In the genomic region with DNA sequence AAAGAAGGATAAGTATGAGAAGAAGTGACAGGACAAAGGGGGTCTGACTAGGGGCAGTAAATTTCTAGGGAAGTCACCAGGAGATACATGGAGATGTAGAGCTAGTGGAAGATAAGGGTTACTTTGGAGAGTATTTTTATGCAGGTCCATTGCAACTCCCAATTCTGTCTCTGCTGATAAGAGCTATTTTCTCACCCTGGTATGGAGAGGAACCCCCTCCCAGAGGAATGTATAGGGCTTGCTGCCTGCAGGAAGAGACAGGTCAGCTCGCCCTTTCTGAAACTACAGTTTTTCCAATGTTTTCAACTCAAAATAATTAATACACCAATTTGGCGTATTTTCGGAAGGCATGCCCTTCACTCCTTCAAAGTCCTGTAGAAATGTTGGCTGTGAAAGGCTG, we compare ENCODE assay signal across 18 cellular contexts. TPM values are rescaled to one million over a fixed set of nuclear protein-coding genes. Genes with fewer than 3 reads are reported as not detected.
A peak's percentile ranks its signal among the peaks of the same experiment; 100 is the strongest.
DNase-seq lines count a peak whose midpoint lies in the region; ATAC-seq, FAIRE-seq and TF ChIP-seq lines count a peak whose summit lies in the region.
"Had no signal": no experiment of that assay in that cellular context is flagged by ENCODE, and none has a peak within 500 bp of the region (broad histone marks: within the 10 kb centered on the region; RNA-seq: fewer than 3 reads in every experiment).

No MANE protein-coding gene starts in this region.

- 0% methylated on average over 3 of the region's 3 CpGs for WGBS in K562 (ENCODE audit: insufficient coverage, low coverage, missing lambda C conversion rate)

- H3K27me3 ChIP-seq in K562 (ENCODE audit: control insufficient read depth in 2 of 2, insufficient read depth in 2 of 2, low read length in 2 of 2), result peaks cover 2 to 31% of the 10 kb centered on the region in 2 experiments; a peak in 4 of 5 replicates
- peaks cover 11% of the 10 kb centered on the region for H3K27me3 ChIP-seq in CD4-positive, alpha-beta T cell (ENCODE audit: control insufficient read depth, insufficient read depth, low read length)
- H3K27me3 ChIP-seq in Peyer's patch, result no peaks in the 10 kb centered on the region

- H3K9me3 ChIP-seq in HEK293 (ENCODE audit: control insufficient read depth, insufficient read depth, low read depth, low read length), result no peaks in the 10 kb centered on the region
- no peaks in the 10 kb centered on the region for H3K9me3 ChIP-seq in K562 (replicated peaks; ENCODE audit: control insufficient read depth, insufficient read depth, low read depth, low read length)
- no peaks in the 10 kb centered on the region for H3K9me3 ChIP-seq in CD4-positive, alpha-beta T cell (ENCODE audit: control insufficient read depth, low read length)
- H3K9me3 ChIP-seq in Peyer's patch, result no peaks in the 10 kb centered on the region
- H3K9me3 ChIP-seq: HAP-1 had no signal

- ATAC-seq in K562, result no peak
- no peak for ATAC-seq in CD4-positive, alpha-beta T cell (ENCODE audit: poor library complexity)
- ATAC-seq: GM12878 had no signal

- H3K27ac ChIP-seq in HEK293 (ENCODE audit: extremely low read depth, low read depth, low read length) (no peak overlapping the region), K562 (ENCODE audit: extremely low read depth, low read depth, low read length) (no peak overlapping the region), Peyer's patch (no peak overlapping the region)
- no peak overlapping the region for H3K27ac ChIP-seq in CD4-positive, alpha-beta T cell (ENCODE audit: low read depth, low read length)

- intact Hi-C loops in K562 (cut with micrococcal nuclease) (no loop called here), cardiac septum (cut with DNase I) (no loop called here)
- intact Hi-C loops in CD4-positive, alpha-beta T cell (cut with DNase I, micrococcal nuclease), result no loop called here

- H3K36me3 Mint-ChIP-seq in nephron (ENCODE audit: low read depth), result no peaks in the 10 kb centered on the region
- no peaks in the 10 kb centered on the region for H3K36me3 Mint-ChIP-seq in CD4-positive, alpha-beta T cell (ENCODE audit: low read depth)
- H3K36me3 Mint-ChIP-seq: CD4-positive, alpha-beta memory T cell had no signal

- TF ChIP-seq CTCF in HEK293 (tag by site-specific recombination; IDR thresholded peaks at IDR 0.05) (no peak), K562 (IDR thresholded peaks at IDR 0.05 in 2 of 3, conservative IDR thresholded peaks at IDR 0.05 in 1 of 3; ENCODE audit: insufficient read depth in 2 of 3, low read depth in 1 of 3, low read length in 3 of 3) (no peak), nephron (IDR thresholded peaks at IDR 0.05; ENCODE audit: unreplicated experiment in 3 of 3) (no peak), Peyer's patch (IDR thresholded peaks at IDR 0.05) (no peak)
- TF ChIP-seq CTCF in CD4-positive, alpha-beta T cell (IDR thresholded peaks at IDR 0.05), result no peak

- H3K4me2 ChIP-seq in K562 (ENCODE audit: insufficient read depth, low read length), result no peak overlapping the region

- no peaks in the 10 kb centered on the region for H3K9me3 Mint-ChIP-seq in nephron
- H3K9me3 Mint-ChIP-seq in CD4-positive, alpha-beta T cell, result no peaks in the 10 kb centered on the region
- H3K9me3 Mint-ChIP-seq: CD4-positive, alpha-beta memory T cell; HFFc6 had no signal

- CTCF ChIA-PET in HEK293 (lab: Yijun Ruan, JAX) (interaction anchor here (1.1 to 2.0 kb wide), 3 partner anchors 17 to 107 kb away, joined by 3 to 9 read pairs (median 5); no protein-coding TSS in a partner anchor), K562 (lab: Yijun Ruan, JAX; ENCODE audit: low intra/inter-chr PET ratio) (no interaction called here)
- CTCF ChIA-PET in CD4-positive, alpha-beta T cell (lab: Charles Lee), result interaction anchor here (1.3 kb wide), 1 partner anchor 10 kb away, joined by 3 read pairs; no protein-coding TSS in a partner anchor

- peak overlapping the region; percentile 13 to 74 (median 22) for H3K27ac Mint-ChIP-seq in nephron
- H3K27ac Mint-ChIP-seq in CD4-positive, alpha-beta T cell, result no peak overlapping the region
- H3K27ac Mint-ChIP-seq: B cell; CD4-positive, alpha-beta memory T cell; HFFc6 had no signal

- H3K9me1 ChIP-seq in K562 (ENCODE audit: control insufficient read depth, insufficient read depth, low read length), result no peaks in the 10 kb centered on the region

- TF ChIP-seq RAD21 in K562 (CRISPR knock-in tag; conservative IDR thresholded peaks at IDR 0.05 in 1 of 2, IDR thresholded peaks at IDR 0.05 in 1 of 2), result no peak

- no peak for TF ChIP-seq EP300 in K562 (IDR thresholded peaks at IDR 0.05; ENCODE audit: low read length)

- POLR2A ChIA-PET in HEK293 (lab: Yijun Ruan, JAX), result interaction anchor here (0.5 kb wide), 1 partner anchor 136 kb away, joined by 3 read pairs; no protein-coding TSS in a partner anchor
- POLR2A ChIA-PET in K562 (lab: Yijun Ruan, JAX), result interaction anchor here (0.8 kb wide), 1 partner anchor 43 kb away, joined by 3 read pairs; no protein-coding TSS in a partner anchor
- POLR2A ChIA-PET in CD4-positive, alpha-beta T cell (lab: Charles Lee), result no interaction called here

- no peak overlapping the region for H3K9ac ChIP-seq in K562 (ENCODE audit: insufficient read depth in 1 of 2, low read depth in 2 of 2, low read length in 2 of 2)

- H3K4me1 ChIP-seq in HEK293 (ENCODE audit: control insufficient read depth, insufficient read depth, low read length), result no peaks in the 10 kb centered on the region
- H3K4me1 ChIP-seq in K562 (replicated peaks in 1 of 2; ENCODE audit: control insufficient read depth in 2 of 2, insufficient read depth in 2 of 2, low read length in 2 of 2), result no peaks in the 10 kb centered on the region; a peak in 1 of 5 replicates
- H3K4me1 ChIP-seq in Peyer's patch, result no peaks in the 10 kb centered on the region

- no TSS peak for BruUV-seq in K562 (replicated peaks; lab: Mats Ljungman, UMichigan)

- no peak overlapping the region for H3K4me3 Mint-ChIP-seq in nephron
- H3K4me3 Mint-ChIP-seq in CD4-positive, alpha-beta T cell, result no peak overlapping the region
- H3K4me3 Mint-ChIP-seq: B cell; CD4-positive, alpha-beta memory T cell; HFFc6 had no signal

- peak in 1 of 4 experiments; percentile 8 for DNase-seq in K562 (ENCODE audit: extremely low read depth in 1 of 4, low spot score in 3 of 4)
- DNase-seq in cardiac septum (ENCODE audit: low spot score), result peak; percentile 19
- no peak for DNase-seq in NCI-H1092 (lab: John Stamatoyannopoulos, UW)
- DNase-seq in CD4-positive, alpha-beta T cell, result no peak
- DNase-seq in Peyer's patch, result no peak
- DNase-seq: C1 segment of cervical spinal cord; CD4-positive, alpha-beta memory T cell; DMS79; GOT3; HFFc6 had no signal

- H3K4me1 Mint-ChIP-seq in nephron, result peaks cover 11% of the 10 kb centered on the region
- H3K4me1 Mint-ChIP-seq in CD4-positive, alpha-beta T cell (ENCODE audit: low read depth), result no peaks in the 10 kb centered on the region
- H3K4me1 Mint-ChIP-seq: CD4-positive, alpha-beta memory T cell had no signal

- H3K27me3 Mint-ChIP-seq in nephron (ENCODE audit: low read depth), result peaks cover 16% of the 10 kb centered on the region
- peaks cover 45% of the 10 kb centered on the region for H3K27me3 Mint-ChIP-seq in CD4-positive, alpha-beta T cell

- H4K20me1 ChIP-seq in K562 (replicated peaks; ENCODE audit: control insufficient read depth, insufficient read depth, low read length), result peaks cover 5% of the 10 kb centered on the region; the same call in 1 of the 2 replicates

- FAIRE-seq in K562 (lab: Jason Lieb, UNC), result no peak
- FAIRE-seq: A204.1, GM12878, GM18507 had no signal

- TF ChIP-seq POLR2A in K562 (conservative IDR thresholded peaks at IDR 0.05) (no peak), Peyer's patch (IDR thresholded peaks at IDR 0.05) (no peak)

- no peak overlapping the region for H2AFZ ChIP-seq in K562 (ENCODE audit: low read depth, low read length)

- H3K4me3 ChIP-seq in HEK293 (ENCODE audit: low read depth, low read length), result no peak overlapping the region
- no peak overlapping the region for H3K4me3 ChIP-seq in K562
- no peak overlapping the region for H3K4me3 ChIP-seq in Peyer's patch
- H3K4me3 ChIP-seq: GM12878, HAP-1 had no signal

- H3K79me2 ChIP-seq in K562 (ENCODE audit: control insufficient read depth, insufficient read depth, low read length), result no peaks in the 10 kb centered on the region

- H3K36me3 ChIP-seq in HEK293 (ENCODE audit: control insufficient read depth in 2 of 2, insufficient read depth in 1 of 2, low read length in 2 of 2) (no peaks in the 10 kb centered on the region), K562 (ENCODE audit: control insufficient read depth, insufficient read depth, low read length) (no peaks in the 10 kb centered on the region), Peyer's patch (no peaks in the 10 kb centered on the region)
- H3K36me3 ChIP-seq: HAP-1 had no signal

- in situ Hi-C loops in K562 (cut with MboI), result no loop called here

TF ChIP-seq in K562, 482 proteins besides CTCF, POLR2A, EP300 and RAD21:
- no peak for TF ChIP-seq HNRNPH1 (optimal IDR thresholded peaks at IDR 0.05; ENCODE audit: low read depth, low read length)
- 0 out of 2 replicates have a peak, but pooled peaks have one; percentile 3 for TF ChIP-seq CBFA2T3 (IDR thresholded peaks at IDR 0.05)

RNA-seq across cellular contexts. Expression of gene CORO2B, which starts 11.4 kb away (rescaled TPM):
- not detected in 2 replicates for total RNA-seq in K562 (2011; cell fraction: chromatin; rRNA removed; ENCODE audit: low replicate concordance)
- total RNA-seq in K562 (2011; cell fraction: nucleolus; rRNA removed), result not detected in 2 replicates
- total RNA-seq in K562 (2011; cell fraction: nucleoplasm; rRNA removed), result not detected in 2 replicates
- total RNA-seq in K562 (2014; rRNA removed), result not detected in 2 replicates
- not detected in 2 replicates for total RNA-seq in K562 (2014; rRNA removed; fragmentation: Illumina TruSeq; extraction: Trizol)
- total RNA-seq in K562 (2015; rRNA removed; fragmentation: Illumina TruSeq; extraction: Trizol), result not detected in 2 replicates
- not detected in 2 replicates for total RNA-seq in K562 (2021)
- polyA plus RNA-seq in K562 (2011; rRNA removed), result not detected in 2 replicates
- not detected in 2 replicates for polyA plus RNA-seq in K562 (2011; cell fraction: cytosol; rRNA removed)
- polyA plus RNA-seq in K562 (2011; cell fraction: nucleus; rRNA removed), result not detected in 2 replicates
- not detected in 2 replicates for polyA plus RNA-seq in K562 (2012)
- polyA plus RNA-seq in K562 (2014; fragmentation: Illumina TruSeq; extraction: Trizol), result not detected in 2 replicates
- polyA plus RNA-seq in K562 (2014; fragmentation: Nextera tagmentation; extraction: Ambion mirVana), result not detected
- polyA plus RNA-seq in K562 (2014; rRNA removed), result not detected in 2 replicates
- polyA minus RNA-seq in K562 (2011; rRNA and poly(A)+ RNA removed), result not detected in 2 replicates
- polyA minus RNA-seq in K562 (2011; cell fraction: cytosol; rRNA and poly(A)+ RNA removed), result not detected in 2 replicates
- polyA minus RNA-seq in K562 (2011; cell fraction: nucleus; rRNA and poly(A)+ RNA removed), result not detected in 2 replicates
- total RNA-seq in cardiac septum, result 2.7 TPM
- total RNA-seq in CD4-positive, alpha-beta T cell, result not detected
- total RNA-seq in Peyer's patch, result 1 to 10 TPM in 3 of 4 donors, under 1 TPM in 1; 0.70 to 9.1 (median 1.7) TPM
- total RNA-seq: CD4-positive, alpha-beta memory T cell; G401 had no signal
- polyA plus RNA-seq: CD4-positive, alpha-beta memory T cell had no signal

Comparison
In these comparisons a context has a peak if more than half of its experiments do, and no peak if none do; other contexts are left out.
1. Of the 44 proteins assayed by ChIP-seq in both K562 and HEK293: peak only in K562: none; only in HEK293: PRDM10; in both: none; in neither: 43.